Comparison of ENCODE assay signal across 24 cellular contexts in genomic region chr6:147160593-147160992, GRCh38.
"Had no signal": no experiment of that assay in that cellular context is flagged by ENCODE, and none has a peak within 500 bp of the region (broad histone marks: within the 10 kb centered on the region; RNA-seq: fewer than 3 reads in every experiment).

No MANE protein-coding gene starts in this region.

- FAIRE-seq: astrocyte, bronchial epithelial cell had no signal

- H3K4me1 Mint-ChIP-seq: activated CD4-positive, alpha-beta T cell treated with anti-CD3 and anti-CD28 coated beads for 36 hours; activated CD4-positive, alpha-beta T cell treated with anti-CD3 and anti-CD28 coated beads, Interleukin-2, amount 10 ng/mL, durations not matched to agents 24 days and 14 days; activated T-helper 17 cell treated with anti-CD3 and anti-CD28 coated beads, Interleukin-2, amount 50 U/mL, for 72 hours; central memory CD8-positive, alpha-beta T cell had no signal

- DNase-seq: activated CD4-positive, alpha-beta memory T cell treated with anti-CD3 and anti-CD28 coated beads for 36 hours; activated CD4-positive, alpha-beta T cell treated with anti-CD3 and anti-CD28 coated beads for 36 hours; activated CD4-positive, alpha-beta T cell treated with anti-CD3 and anti-CD28 coated beads, Interleukin-2, amount 10 ng/mL, durations not matched to agents 24 days and 14 days; activated CD4-positive, CD25-positive, alpha-beta regulatory T cell; activated CD4-positive, CD25-positive, alpha-beta regulatory T cell treated with anti-CD3 and anti-CD28 coated beads, Interleukin-2, amount 50 U/mL, for 72 hours; activated CD8-positive, alpha-beta memory T cell treated with anti-CD3 and anti-CD28 coated beads for 24 hours; activated effector memory CD4-positive, alpha-beta T cell treated with Interleukin-2 at 50 U/mL for 16 hours; activated gamma-delta T cell treated with Interleukin-2 at 50 U/mL for 16 hours; activated naive CD4-positive, alpha-beta T cell treated with anti-CD3 and anti-CD28 coated beads, Interleukin-2, amount 50 U/mL, for 16 hours; activated naive CD4-positive, alpha-beta T cell treated with Interleukin-2 at 50 U/mL for 16 hours; activated T-cell treated with anti-CD3 and anti-CD28 coated beads, Interleukin-2, amount 50 U/mL, for 4 hours; amniotic stem cell; anterior cingulate cortex; brain microvascular endothelial cell; effector CD8-positive, alpha-beta T cell; foreskin fibroblast; head of caudate nucleus; T-helper 2 cell had no signal

- H3K27me3 Mint-ChIP-seq: activated CD4-positive, alpha-beta memory T cell treated with anti-CD3 and anti-CD28 coated beads for 36 hours; activated T-helper 17 cell treated with anti-CD3 and anti-CD28 coated beads, Interleukin-2, amount 50 U/mL, for 72 hours had no signal

- H3K4me3 Mint-ChIP-seq: activated CD4-positive, alpha-beta memory T cell treated with anti-CD3 and anti-CD28 coated beads for 36 hours; activated CD4-positive, alpha-beta T cell treated with anti-CD3 and anti-CD28 coated beads for 36 hours; activated CD4-positive, alpha-beta T cell treated with anti-CD3 and anti-CD28 coated beads, Interleukin-2, amount 10 ng/mL, durations not matched to agents 24 days and 14 days; activated naive CD8-positive, alpha-beta T cell; activated T-cell treated with anti-CD3 and anti-CD28 coated beads, Interleukin-2, amount 50 U/mL, for 4 hours; activated T-helper 17 cell treated with anti-CD3 and anti-CD28 coated beads, Interleukin-2, amount 50 U/mL, for 72 hours; central memory CD8-positive, alpha-beta T cell had no signal

- H3K9me3 Mint-ChIP-seq: activated CD4-positive, alpha-beta memory T cell treated with anti-CD3 and anti-CD28 coated beads for 36 hours; activated CD4-positive, alpha-beta T cell treated with anti-CD3 and anti-CD28 coated beads, Interleukin-2, amount 10 ng/mL, durations not matched to agents 24 days and 14 days; activated T-cell treated with anti-CD3 and anti-CD28 coated beads, Interleukin-2, amount 50 U/mL, for 4 hours; activated T-helper 17 cell treated with anti-CD3 and anti-CD28 coated beads, Interleukin-2, amount 50 U/mL, for 72 hours; central memory CD8-positive, alpha-beta T cell had no signal

- ATAC-seq: activated CD4-positive, alpha-beta T cell treated with anti-CD3 and anti-CD28 coated beads for 36 hours; activated T-cell treated with anti-CD3 and anti-CD28 coated beads, Interleukin-2, amount 50 U/mL, for 4 hours; activated T-helper 17 cell treated with anti-CD3 and anti-CD28 coated beads, Interleukin-2, amount 50 U/mL, for 72 hours; esophagus mucosa had no signal

- H3K36me3 ChIP-seq: brain microvascular endothelial cell had no signal

- H3K27ac Mint-ChIP-seq: activated CD4-positive, alpha-beta memory T cell treated with anti-CD3 and anti-CD28 coated beads for 36 hours; activated CD4-positive, alpha-beta T cell treated with anti-CD3 and anti-CD28 coated beads for 36 hours; activated CD4-positive, alpha-beta T cell treated with anti-CD3 and anti-CD28 coated beads, Interleukin-2, amount 10 ng/mL, durations not matched to agents 24 days and 14 days; activated naive CD8-positive, alpha-beta T cell; activated T-helper 17 cell treated with anti-CD3 and anti-CD28 coated beads, Interleukin-2, amount 50 U/mL, for 72 hours had no signal

- H3K27me3 ChIP-seq: brain microvascular endothelial cell had no signal
